1 cellular context compared by ENCODE assay signal in the genomic region with DNA sequence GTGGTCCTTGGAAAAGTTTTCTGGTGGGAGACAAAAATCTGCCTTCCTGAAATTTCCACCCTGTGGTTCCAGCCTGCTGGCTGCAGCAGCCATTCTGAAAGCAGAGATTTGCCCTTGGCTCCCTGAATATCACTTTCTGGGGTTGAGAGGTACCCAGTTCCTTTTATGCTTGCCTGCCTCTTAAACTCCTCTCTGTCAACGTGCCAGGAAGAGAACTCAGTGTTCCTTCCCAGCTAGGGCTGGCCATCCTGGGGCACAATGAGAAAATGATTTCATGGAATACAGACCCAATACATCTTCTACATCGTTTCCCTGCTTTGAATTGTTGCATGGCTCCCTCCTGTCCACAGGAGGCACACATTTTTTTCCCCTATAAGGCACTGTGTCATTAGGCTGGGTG.
TF ChIP-seq lines count a peak whose summit lies in the region.

No MANE protein-coding gene starts in this region.

TF ChIP-seq in IMR-90, 13 proteins besides CTCF, POLR2A, EP300 and RAD21 (continued from another document):
- no peak for TF ChIP-seq FOS (IDR thresholded peaks at IDR 0.05; ENCODE audit: low read depth, low read length)
- TF ChIP-seq RCOR1 (IDR thresholded peaks at IDR 0.05; ENCODE audit: insufficient replicate concordance, low read length): no peak
- TF ChIP-seq NFE2L2 (IDR thresholded peaks at IDR 0.05; ENCODE audit: low read depth, low read length): no peak
- no peak for TF ChIP-seq CHD1 (IDR thresholded peaks at IDR 0.05; ENCODE audit: low read depth, low read length)
- TF ChIP-seq MAZ (IDR thresholded peaks at IDR 0.05; ENCODE audit: borderline replicate concordance, low read depth, low read length): no peak
- TF ChIP-seq, protein P1, sequence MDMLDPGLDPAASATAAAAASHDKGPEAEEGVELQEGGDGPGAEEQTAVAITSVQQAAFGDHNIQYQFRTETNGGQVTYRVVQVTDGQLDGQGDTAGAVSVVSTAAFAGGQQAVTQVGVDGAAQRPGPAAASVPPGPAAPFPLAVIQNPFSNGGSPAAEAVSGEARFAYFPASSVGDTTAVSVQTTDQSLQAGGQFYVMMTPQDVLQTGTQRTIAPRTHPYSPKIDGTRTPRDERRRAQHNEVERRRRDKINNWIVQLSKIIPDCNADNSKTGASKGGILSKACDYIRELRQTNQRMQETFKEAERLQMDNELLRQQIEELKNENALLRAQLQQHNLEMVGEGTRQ (IDR thresholded peaks at IDR 0.05; ENCODE audit: low read depth, low read length): no peak
- no peak for TF ChIP-seq RFX5 (IDR thresholded peaks at IDR 0.05; ENCODE audit: low read depth, low read length)
- no peak for TF ChIP-seq SMC3 (IDR thresholded peaks at IDR 0.05; ENCODE audit: low read depth, low read length)
- TF ChIP-seq, protein P2, sequence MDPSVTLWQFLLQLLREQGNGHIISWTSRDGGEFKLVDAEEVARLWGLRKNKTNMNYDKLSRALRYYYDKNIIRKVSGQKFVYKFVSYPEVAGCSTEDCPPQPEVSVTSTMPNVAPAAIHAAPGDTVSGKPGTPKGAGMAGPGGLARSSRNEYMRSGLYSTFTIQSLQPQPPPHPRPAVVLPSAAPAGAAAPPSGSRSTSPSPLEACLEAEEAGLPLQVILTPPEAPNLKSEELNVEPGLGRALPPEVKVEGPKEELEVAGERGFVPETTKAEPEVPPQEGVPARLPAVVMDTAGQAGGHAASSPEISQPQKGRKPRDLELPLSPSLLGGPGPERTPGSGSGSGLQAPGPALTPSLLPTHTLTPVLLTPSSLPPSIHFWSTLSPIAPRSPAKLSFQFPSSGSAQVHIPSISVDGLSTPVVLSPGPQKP (IDR thresholded peaks at IDR 0.05; ENCODE audit: borderline replicate concordance, low read depth, low read length): no peak
